In the genomic region with DNA sequence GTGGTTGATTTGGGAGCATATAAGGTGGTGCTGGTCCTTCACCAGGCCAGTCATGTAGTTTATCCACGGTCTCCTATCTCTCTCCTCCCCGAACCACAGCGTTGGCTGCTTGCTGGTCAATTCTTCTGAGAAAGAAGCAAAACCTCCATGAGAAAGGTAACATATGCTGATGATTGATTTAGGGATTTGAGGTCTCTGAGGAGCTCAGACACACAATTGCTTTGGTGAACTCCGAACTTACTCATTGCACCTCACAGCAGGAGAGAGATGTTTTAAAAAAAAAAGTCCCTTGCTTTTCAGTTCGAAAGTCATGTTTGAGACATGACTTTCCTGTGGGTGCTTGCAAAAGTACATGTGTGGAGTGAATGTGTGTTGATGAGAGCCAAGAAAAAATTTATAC, we compare ENCODE assay signal across 18 cellular contexts.
DNase-seq lines count a peak whose midpoint lies in the region; ATAC-seq lines count a peak whose summit lies in the region.
"Had no signal": no experiment of that assay in that cellular context is flagged by ENCODE, and none has a peak within 500 bp of the region (broad histone marks: within the 10 kb centered on the region; RNA-seq: fewer than 3 reads in every experiment).

No MANE protein-coding gene starts in this region.

- no peak overlapping the region for H3K27ac Mint-ChIP-seq in activated T-helper 17 cell treated with anti-CD3 and anti-CD28 coated beads, Interleukin-2, amount 50 U/mL, for 72 hours
- H3K27ac Mint-ChIP-seq: CD4-positive, alpha-beta T cell had no signal

- H3K4me3 Mint-ChIP-seq in activated T-helper 17 cell treated with anti-CD3 and anti-CD28 coated beads, Interleukin-2, amount 50 U/mL, for 72 hours = no peak overlapping the region
- H3K4me3 Mint-ChIP-seq: CD4-positive, alpha-beta T cell had no signal

- H3K4me1 Mint-ChIP-seq in activated T-helper 17 cell treated with anti-CD3 and anti-CD28 coated beads, Interleukin-2, amount 50 U/mL, for 72 hours = peaks cover 5% of the 10 kb centered on the region

- ATAC-seq in GM18502 (IDR thresholded peaks at IDR 0.05; ENCODE audit: poor library complexity, unreplicated experiment) = peak; percentile 64
- peak; percentile 57 for ATAC-seq in GM19035 (IDR thresholded peaks at IDR 0.05; ENCODE audit: unreplicated experiment)
- ATAC-seq in HG02852 (IDR thresholded peaks at IDR 0.05; ENCODE audit: unreplicated experiment) = peak; percentile 58
- ATAC-seq in activated T-helper 17 cell treated with anti-CD3 and anti-CD28 coated beads, Interleukin-2, amount 50 U/mL, for 72 hours (replicated peaks) = peak; percentile 89
- no peak for ATAC-seq in HG03469 (IDR thresholded peaks at IDR 0.05; ENCODE audit: unreplicated experiment)

- H3K36me3 Mint-ChIP-seq in activated T-helper 17 cell treated with anti-CD3 and anti-CD28 coated beads, Interleukin-2, amount 50 U/mL, for 72 hours (ENCODE audit: low read depth) = no peaks in the 10 kb centered on the region

- peaks cover 13% of the 10 kb centered on the region for H3K27me3 Mint-ChIP-seq in activated T-helper 17 cell treated with anti-CD3 and anti-CD28 coated beads, Interleukin-2, amount 50 U/mL, for 72 hours
- H3K27me3 Mint-ChIP-seq: CD4-positive, alpha-beta T cell had no signal

- no peaks in the 10 kb centered on the region for H3K9me3 Mint-ChIP-seq in activated T-helper 17 cell treated with anti-CD3 and anti-CD28 coated beads, Interleukin-2, amount 50 U/mL, for 72 hours
- H3K9me3 Mint-ChIP-seq: CD4-positive, alpha-beta T cell had no signal

- DNase-seq in NCI-H524 (lab: John Stamatoyannopoulos, UW) (no peak), DMS 273 treated with DMSO at 0.1 percent for 48 hours (lab: John Stamatoyannopoulos, UW) (no peak), NCI-H446 (lab: John Stamatoyannopoulos, UW) (no peak)
- DNase-seq: ACHN; Calu3; CD4-positive, alpha-beta T cell; DMS79; Kasumi-1; NCI-H1417; NCI-H2029; NCI-H524 treated with DMSO at 0.1 percent for 48 hours; OCI-M1; T-helper 9 cell had no signal
